In genomic region chr1:145015744-145016489, GRCh38 we compare ENCODE assay signal across 8 cellular contexts.
DNase-seq lines count a peak whose midpoint lies in the region; ATAC-seq and TF ChIP-seq lines count a peak whose summit lies in the region.
"Not testable (repeated sequence)": the region's sequence is repeated elsewhere in the genome, so short reads cannot be mapped to it uniquely, and the experiment has no call there.

No MANE protein-coding gene starts in this region.

- POLR2A ChIA-PET in Panc1 (lab: Charles Lee): not testable (repeated sequence)

- H3K36me3 Mint-ChIP-seq in activated naive CD4-positive, alpha-beta T cell treated with anti-CD3 and anti-CD28 coated beads, Interleukin-2, amount 50 U/mL, for 72 hours: not testable (repeated sequence)

- H3K4me3 ChIP-seq in Panc1 (ENCODE audit: low read depth in 2 of 2, low read length in 2 of 2); right cardiac atrium (ENCODE audit: low read length): not testable (repeated sequence)

- TF ChIP-seq POLR2A in GM18505 (IDR thresholded peaks at IDR 0.05; ENCODE audit: borderline replicate concordance, extremely low read depth, insufficient read depth, insufficient read length): not testable (repeated sequence)

- BruUV-seq in Panc1 (replicated peaks; lab: Mats Ljungman, UMichigan): not testable (repeated sequence)

- not testable (repeated sequence) for TF ChIP-seq CTCF in Panc1 (IDR thresholded peaks at IDR 0.05)

- ATAC-seq in GM18505 (IDR thresholded peaks at IDR 0.05; ENCODE audit: unreplicated experiment): peak; percentile 68
- peak; percentile 59 for ATAC-seq in GM21360 (IDR thresholded peaks at IDR 0.05; ENCODE audit: unreplicated experiment)
- peak; percentile 74 for ATAC-seq in HG02642 (IDR thresholded peaks at IDR 0.05; ENCODE audit: poor library complexity, unreplicated experiment)
- peak; percentile 61 for ATAC-seq in HG03159 (IDR thresholded peaks at IDR 0.05; ENCODE audit: unreplicated experiment)
- peak; percentile 52 for ATAC-seq in Panc1
- ATAC-seq in activated naive CD4-positive, alpha-beta T cell treated with anti-CD3 and anti-CD28 coated beads, Interleukin-2, amount 50 U/mL, for 72 hours: peak; percentile 93 to 97
- ATAC-seq in right cardiac atrium: peak; percentile 58 to 75
- ATAC-seq in stimulated activated naive CD8-positive, alpha-beta T cell treated with anti-CD3 and anti-CD28 coated beads, Interleukin-15, Interleukin-2, amounts not matched to agents 100 U/mL and 50 U/mL, for 24 hours: peak; percentile 94

- not testable (repeated sequence) for H3K4me1 ChIP-seq in Panc1 (ENCODE audit: control insufficient read depth, insufficient read depth, low read length); right cardiac atrium (ENCODE audit: control insufficient read depth, insufficient read depth, low read length)

- no CpG with 5 or more reads among the region's 2 CpGs for WGBS in right cardiac atrium

- not testable (repeated sequence) for H3K36me3 ChIP-seq in Panc1 (ENCODE audit: control insufficient read depth, insufficient read depth, low read length)

- not testable (repeated sequence) for DNase-seq in Panc1 (ENCODE audit: low read depth, low spot score); activated naive CD4-positive, alpha-beta T cell treated with anti-CD3 and anti-CD28 coated beads, Interleukin-2, amount 50 U/mL, for 72 hours (ENCODE audit: low spot score in 2 of 2); right cardiac atrium; stimulated activated naive CD8-positive, alpha-beta T cell treated with anti-CD3 and anti-CD28 coated beads, Interleukin-15, Interleukin-2, amounts not matched to agents 100 U/mL and 50 U/mL, for 24 hours

- H3K9me3 ChIP-seq in Panc1 (ENCODE audit: control insufficient read depth, insufficient read depth, low read depth, low read length); right cardiac atrium (ENCODE audit: control insufficient read depth, low read length): not testable (repeated sequence)

- not testable (repeated sequence) for H3K27ac ChIP-seq in Panc1 (ENCODE audit: low read length); right cardiac atrium (ENCODE audit: low read length)

- H3K27me3 ChIP-seq in Panc1 (ENCODE audit: control insufficient read depth, insufficient read depth, low read length); right cardiac atrium (ENCODE audit: control insufficient read depth, insufficient read depth): not testable (repeated sequence)

- CTCF ChIA-PET in Panc1 (lab: Charles Lee): not testable (repeated sequence)

- in situ Hi-C loops in Panc1 (cut with HindIII; ENCODE audit: low pct_unique_long_range_greater_than_20kb, low sequenced_read_pairs): not testable (repeated sequence)

- intact Hi-C loops in Panc1 (cut with micrococcal nuclease; ENCODE audit: unreplicated experiment); right cardiac atrium (cut with DNase I): not testable (repeated sequence)

- H3K27ac Mint-ChIP-seq in activated naive CD4-positive, alpha-beta T cell treated with anti-CD3 and anti-CD28 coated beads, Interleukin-2, amount 50 U/mL, for 72 hours: not testable (repeated sequence)

- H3K9me3 Mint-ChIP-seq in activated naive CD4-positive, alpha-beta T cell treated with anti-CD3 and anti-CD28 coated beads, Interleukin-2, amount 50 U/mL, for 72 hours: not testable (repeated sequence)
